1 cellular context compared by ENCODE assay signal in the genomic region with DNA sequence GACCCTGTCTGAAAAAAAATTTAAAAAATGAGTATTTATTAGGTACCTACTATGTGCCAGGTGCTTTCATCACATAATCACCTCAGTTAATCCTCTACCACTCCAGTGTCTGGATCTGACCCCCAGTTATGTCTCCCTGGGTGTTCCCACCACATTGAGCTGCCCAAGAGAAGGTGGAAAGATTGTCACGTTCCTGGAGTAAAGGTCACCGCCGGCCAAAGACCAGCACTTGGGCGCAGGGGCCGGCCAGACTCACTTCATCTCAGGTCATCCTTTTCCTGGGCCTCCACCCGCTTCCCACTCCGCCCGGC.
TF ChIP-seq lines count a peak whose summit lies in the region.

No MANE protein-coding gene starts in this region.

TF ChIP-seq in SK-N-SH, 30 proteins besides CTCF, POLR2A, EP300 and RAD21 (continued from another document):
- TF ChIP-seq, protein P1, sequence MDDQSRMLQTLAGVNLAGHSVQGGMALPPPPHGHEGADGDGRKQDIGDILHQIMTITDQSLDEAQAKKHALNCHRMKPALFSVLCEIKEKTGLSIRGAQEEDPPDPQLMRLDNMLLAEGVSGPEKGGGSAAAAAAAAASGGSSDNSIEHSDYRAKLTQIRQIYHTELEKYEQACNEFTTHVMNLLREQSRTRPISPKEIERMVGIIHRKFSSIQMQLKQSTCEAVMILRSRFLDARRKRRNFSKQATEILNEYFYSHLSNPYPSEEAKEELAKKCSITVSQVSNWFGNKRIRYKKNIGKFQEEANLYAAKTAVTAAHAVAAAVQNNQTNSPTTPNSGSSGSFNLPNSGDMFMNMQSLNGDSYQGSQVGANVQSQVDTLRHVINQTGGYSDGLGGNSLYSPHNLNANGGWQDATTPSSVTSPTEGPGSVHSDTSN (IDR thresholded peaks at IDR 0.05), result no peak
- TF ChIP-seq ELF1 (IDR thresholded peaks at IDR 0.05) (no peak), GABPA (IDR thresholded peaks at IDR 0.05; ENCODE audit: low read depth) (no peak), JUND (IDR thresholded peaks at IDR 0.05) (no peak), NFIC (IDR thresholded peaks at IDR 0.05; ENCODE audit: borderline replicate concordance) (no peak), TEAD4 (IDR thresholded peaks at IDR 0.05; ENCODE audit: borderline replicate concordance, insufficient read depth) (no peak), SMC3 (IDR thresholded peaks at IDR 0.05; ENCODE audit: low read depth, low read length) (no peak), EZH2phosphoT487 (IDR thresholded peaks at IDR 0.05; ENCODE audit: borderline replicate concordance, low read depth) (no peak)
- TF ChIP-seq, protein P2, sequence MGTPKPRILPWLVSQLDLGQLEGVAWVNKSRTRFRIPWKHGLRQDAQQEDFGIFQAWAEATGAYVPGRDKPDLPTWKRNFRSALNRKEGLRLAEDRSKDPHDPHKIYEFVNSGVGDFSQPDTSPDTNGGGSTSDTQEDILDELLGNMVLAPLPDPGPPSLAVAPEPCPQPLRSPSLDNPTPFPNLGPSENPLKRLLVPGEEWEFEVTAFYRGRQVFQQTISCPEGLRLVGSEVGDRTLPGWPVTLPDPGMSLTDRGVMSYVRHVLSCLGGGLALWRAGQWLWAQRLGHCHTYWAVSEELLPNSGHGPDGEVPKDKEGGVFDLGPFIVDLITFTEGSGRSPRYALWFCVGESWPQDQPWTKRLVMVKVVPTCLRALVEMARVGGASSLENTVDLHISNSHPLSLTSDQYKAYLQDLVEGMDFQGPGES (IDR thresholded peaks at IDR 0.05; ENCODE audit: low read depth, low read length), result no peak
- TF ChIP-seq, protein P3, sequence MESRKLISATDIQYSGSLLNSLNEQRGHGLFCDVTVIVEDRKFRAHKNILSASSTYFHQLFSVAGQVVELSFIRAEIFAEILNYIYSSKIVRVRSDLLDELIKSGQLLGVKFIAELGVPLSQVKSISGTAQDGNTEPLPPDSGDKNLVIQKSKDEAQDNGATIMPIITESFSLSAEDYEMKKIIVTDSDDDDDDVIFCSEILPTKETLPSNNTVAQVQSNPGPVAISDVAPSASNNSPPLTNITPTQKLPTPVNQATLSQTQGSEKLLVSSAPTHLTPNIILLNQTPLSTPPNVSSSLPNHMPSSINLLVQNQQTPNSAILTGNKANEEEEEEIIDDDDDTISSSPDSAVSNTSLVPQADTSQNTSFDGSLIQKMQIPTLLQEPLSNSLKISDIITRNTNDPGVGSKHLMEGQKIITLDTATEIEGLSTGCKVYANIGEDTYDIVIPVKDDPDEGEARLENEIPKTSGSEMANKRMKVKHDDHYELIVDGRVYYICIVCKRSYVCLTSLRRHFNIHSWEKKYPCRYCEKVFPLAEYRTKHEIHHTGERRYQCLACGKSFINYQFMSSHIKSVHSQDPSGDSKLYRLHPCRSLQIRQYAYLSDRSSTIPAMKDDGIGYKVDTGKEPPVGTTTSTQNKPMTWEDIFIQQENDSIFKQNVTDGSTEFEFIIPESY (IDR thresholded peaks at IDR 0.05; ENCODE audit: borderline replicate concordance, low read depth), result no peak
